Comparison of ENCODE assay signal across 34 cellular contexts in the genomic region with DNA sequence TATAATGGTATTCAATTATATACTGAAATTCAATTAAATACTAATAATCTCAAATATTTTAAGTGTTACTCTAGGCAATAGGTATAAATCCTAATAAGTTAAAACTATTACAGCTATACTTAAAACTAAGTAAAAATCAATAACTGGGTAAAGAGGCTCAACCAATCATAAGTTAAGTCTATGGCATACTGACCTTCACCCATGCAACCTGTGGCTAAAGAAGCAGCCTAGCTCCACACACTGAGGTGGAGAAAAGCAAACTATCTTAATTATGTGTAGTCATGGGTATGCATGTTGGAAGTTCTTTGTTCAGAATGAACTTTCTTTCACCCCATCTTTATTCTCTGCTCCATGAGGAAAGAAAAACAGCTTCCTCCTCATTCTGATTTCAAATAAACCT.
"Had no signal": no experiment of that assay in that cellular context is flagged by ENCODE, and none has a peak within 500 bp of the region (broad histone marks: within the 10 kb centered on the region; RNA-seq: fewer than 3 reads in every experiment).

No MANE protein-coding gene starts in this region.

- H3K4me1 Mint-ChIP-seq: activated B cell treated with CpG ODN at 0.5 μM for 24 hours; activated naive CD8-positive, alpha-beta T cell treated with anti-CD3 and anti-CD28 coated beads for 36 hours; activated naive CD8-positive, alpha-beta T cell treated with anti-CD3 and anti-CD28 coated beads, Interleukin-2, amount 50 U/mL, for 24 hours; activated T-helper 17 cell treated with anti-CD3 and anti-CD28 coated beads, Interleukin-2, amount 50 U/mL, for 72 hours; brain; endodermal cell; T-cell had no signal

- H3K9me3 Mint-ChIP-seq: activated B cell treated with CpG ODN at 0.5 μM for 24 hours; activated CD8-positive, alpha-beta T cell treated with anti-CD3 and anti-CD28 coated beads for 36 hours; activated naive CD8-positive, alpha-beta T cell treated with anti-CD3 and anti-CD28 coated beads for 36 hours; activated naive CD8-positive, alpha-beta T cell treated with anti-CD3 and anti-CD28 coated beads, Interleukin-2, amount 50 U/mL, for 24 hours; activated T-cell treated with anti-CD3 and anti-CD28 coated beads, Interleukin-2, amount 50 U/mL, for 4 hours; activated T-helper 17 cell treated with anti-CD3 and anti-CD28 coated beads, Interleukin-2, amount 50 U/mL, for 72 hours; brain; endodermal cell; T-cell; T-helper 1 cell treated with Interleukin-12 subunit alpha and Interleukin-12 subunit beta and Interleukin-4 antibody, amounts not matched to agents 30 μg/mL and 1 μg/mL, for 36 hours; T-helper 2 cell treated with Interferon-gamma antibody and Interleukin-4, amounts not matched to agents 5 μg/mL and 100 μg/mL, for 36 hours had no signal

- DNase-seq: activated B cell treated with CpG ODN at 0.5 μM for 24 hours; activated CD4-positive, alpha-beta T cell treated with anti-CD3 and anti-CD28 coated beads for 48 hours; activated CD4-positive, alpha-beta T cell treated with anti-CD3 and anti-CD28 coated beads, Interleukin-2, amount 50 U/mL, for 1 hour; activated CD4-positive, alpha-beta T cell treated with anti-CD3 and anti-CD28 coated beads, Interleukin-2, amount 50 U/mL, for 48 hours; activated CD8-positive, alpha-beta memory T cell treated with anti-CD3 and anti-CD28 coated beads for 24 hours; activated CD8-positive, alpha-beta T cell treated with anti-CD3 and anti-CD28 coated beads for 36 hours; activated effector memory CD4-positive, alpha-beta T cell treated with Interleukin-2 at 50 U/mL for 16 hours; activated gamma-delta T cell treated with Interleukin-2 at 50 U/mL for 16 hours; activated naive CD4-positive, alpha-beta T cell treated with anti-CD3 and anti-CD28 coated beads, Interleukin-2, amount 50 U/mL, for 16 hours; activated naive CD4-positive, alpha-beta T cell treated with Interleukin-2 at 50 U/mL for 16 hours; activated naive CD8-positive, alpha-beta T cell treated with anti-CD3 and anti-CD28 coated beads for 36 hours; activated naive CD8-positive, alpha-beta T cell treated with anti-CD3 and anti-CD28 coated beads, Interleukin-2, amount 50 U/mL, for 24 hours; activated T-cell treated with anti-CD3 and anti-CD28 coated beads, Interleukin-2, amount 50 U/mL, for 4 hours; adrenal gland; aorta; central memory CD4-positive, alpha-beta T cell; cerebellar nuclear complex; colonic mucosa; dorsolateral prefrontal cortex; effector memory CD4-positive, alpha-beta T cell; endodermal cell; foreskin fibroblast; gastrocnemius medialis; SW 1271; T-cell; T1000 had no signal

- H3K27ac Mint-ChIP-seq: activated B cell treated with CpG ODN at 0.5 μM for 24 hours; activated CD8-positive, alpha-beta T cell treated with anti-CD3 and anti-CD28 coated beads for 36 hours; activated naive CD8-positive, alpha-beta T cell treated with anti-CD3 and anti-CD28 coated beads for 36 hours; activated naive CD8-positive, alpha-beta T cell treated with anti-CD3 and anti-CD28 coated beads, Interleukin-2, amount 50 U/mL, for 24 hours; activated T-helper 17 cell treated with anti-CD3 and anti-CD28 coated beads, Interleukin-2, amount 50 U/mL, for 72 hours; brain; dendritic cell treated with granulocyte-macrophage colony-stimulating factor and Interleukin-4, amounts not matched to agents 40 ng/mL and 50 ng/mL, for 4 days; T-cell; T-helper 1 cell treated with Interleukin-12 subunit alpha and Interleukin-12 subunit beta and Interleukin-4 antibody, amounts not matched to agents 30 μg/mL and 1 μg/mL, for 36 hours; T-helper 2 cell treated with Interferon-gamma antibody and Interleukin-4, amounts not matched to agents 5 μg/mL and 100 μg/mL, for 36 hours had no signal

- H3K9me3 ChIP-seq: adrenal gland, breast epithelium, colonic mucosa, gastrocnemius medialis had no signal

- H3K27me3 Mint-ChIP-seq: activated B cell treated with CpG ODN at 0.5 μM for 24 hours; activated CD8-positive, alpha-beta T cell treated with anti-CD3 and anti-CD28 coated beads for 36 hours; activated naive CD8-positive, alpha-beta T cell treated with anti-CD3 and anti-CD28 coated beads for 36 hours; activated naive CD8-positive, alpha-beta T cell treated with anti-CD3 and anti-CD28 coated beads, Interleukin-2, amount 50 U/mL, for 24 hours; activated T-helper 17 cell treated with anti-CD3 and anti-CD28 coated beads, Interleukin-2, amount 50 U/mL, for 72 hours; brain; dendritic cell treated with granulocyte-macrophage colony-stimulating factor and Interleukin-4, amounts not matched to agents 40 ng/mL and 50 ng/mL, for 4 days; T-cell had no signal

- H3K4me3 Mint-ChIP-seq: activated B cell treated with CpG ODN at 0.5 μM for 24 hours; activated CD8-positive, alpha-beta T cell treated with anti-CD3 and anti-CD28 coated beads for 36 hours; activated naive CD8-positive, alpha-beta T cell treated with anti-CD3 and anti-CD28 coated beads for 36 hours; activated naive CD8-positive, alpha-beta T cell treated with anti-CD3 and anti-CD28 coated beads, Interleukin-2, amount 50 U/mL, for 24 hours; activated T-cell treated with anti-CD3 and anti-CD28 coated beads, Interleukin-2, amount 50 U/mL, for 4 hours; activated T-helper 17 cell treated with anti-CD3 and anti-CD28 coated beads, Interleukin-2, amount 50 U/mL, for 72 hours; brain; dendritic cell treated with granulocyte-macrophage colony-stimulating factor and Interleukin-4, amounts not matched to agents 40 ng/mL and 50 ng/mL, for 4 days; endodermal cell; T-cell; T-helper 1 cell treated with Interleukin-12 subunit alpha and Interleukin-12 subunit beta and Interleukin-4 antibody, amounts not matched to agents 30 μg/mL and 1 μg/mL, for 36 hours; T-helper 2 cell treated with Interferon-gamma antibody and Interleukin-4, amounts not matched to agents 5 μg/mL and 100 μg/mL, for 36 hours had no signal

- ATAC-seq: activated CD4-positive, CD25-positive, alpha-beta regulatory T cell treated with anti-CD3 and anti-CD28 coated beads, Interleukin-2, amount 50 U/mL, for 24 hours; activated CD8-positive, alpha-beta T cell treated with anti-CD3 and anti-CD28 coated beads for 36 hours; activated naive CD8-positive, alpha-beta T cell treated with anti-CD3 and anti-CD28 coated beads, Interleukin-2, amount 50 U/mL, for 24 hours; activated T-cell treated with anti-CD3 and anti-CD28 coated beads, Interleukin-2, amount 50 U/mL, for 4 hours; activated T-helper 17 cell treated with anti-CD3 and anti-CD28 coated beads, Interleukin-2, amount 50 U/mL, for 72 hours; esophagus mucosa; gastrocnemius medialis; T-cell had no signal
